In genomic region chr14:52949711-52950409, GRCh38 we compare ENCODE assay signal across 8 cellular contexts. TPM values are rescaled to one million over a fixed set of nuclear protein-coding genes. Genes with fewer than 3 reads are reported as not detected.
DNase-seq lines count a peak whose midpoint lies in the region; ATAC-seq and TF ChIP-seq lines count a peak whose summit lies in the region.

No MANE protein-coding gene starts in this region.

- H3K27me3 Mint-ChIP-seq in activated T-cell treated with anti-CD3 and anti-CD28 coated beads, Interleukin-2, amount 50 U/mL, for 72 hours (ENCODE audit: low read depth) = peaks cover 58% of the 10 kb centered on the region

- WGBS in ovary, 3 donors = 0 to 1% (median 0%) methylated on average over 24 of the region's 24 CpGs

- H3K36me3 ChIP-seq in ovary = no peaks in the 10 kb centered on the region

- no peak for ATAC-seq in activated T-cell treated with anti-CD3 and anti-CD28 coated beads, Interleukin-2, amount 50 U/mL, for 72 hours (replicated peaks in 1 of 2)
- no peak for ATAC-seq in HG03095 (IDR thresholded peaks at IDR 0.05; ENCODE audit: unreplicated experiment)

- no peaks in the 10 kb centered on the region for H3K9me3 ChIP-seq in ovary

- peak; percentile 18 for DNase-seq in AG09309 (ENCODE audit: low read depth)
- no peak for DNase-seq in HFF-Myc (ENCODE audit: extremely low read depth, low read depth)
- peak in 1 of 2 donors; percentile 8 for DNase-seq in activated T-cell treated with anti-CD3 and anti-CD28 coated beads, Interleukin-2, amount 50 U/mL, for 72 hours
- peak; percentile 47 for DNase-seq in glomerular visceral epithelial cell (ENCODE audit: extremely low spot score)
- peak in 2 of 5 donors; percentile 27 to 39 for DNase-seq in ovary
- no peak for DNase-seq in NK-92 treated with Interleukin-12 subunit alpha and Interleukin-12 subunit beta, amount 100 ng/mL, for 24 hours (lab: John Stamatoyannopoulos, UW)
- DNase-seq in activated effector memory CD4-positive, alpha-beta T cell treated with Interleukin-2 at 50 U/mL for 16 hours = no peak

- no peak for TF ChIP-seq CTCF in AG09309 (IDR thresholded peaks at IDR 0.05; ENCODE audit: control insufficient read depth, insufficient read depth, low read depth, low read length, missing control alignments)
- TF ChIP-seq CTCF in HFF-Myc (IDR thresholded peaks at IDR 0.05; ENCODE audit: low read depth, low read length, missing control alignments) = no peak
- no peak for TF ChIP-seq CTCF in ovary (IDR thresholded peaks at IDR 0.05)

- peaks cover 29% of the 10 kb centered on the region for H3K4me1 Mint-ChIP-seq in activated T-cell treated with anti-CD3 and anti-CD28 coated beads, Interleukin-2, amount 50 U/mL, for 72 hours (ENCODE audit: low read depth)

- H3K36me3 Mint-ChIP-seq in activated T-cell treated with anti-CD3 and anti-CD28 coated beads, Interleukin-2, amount 50 U/mL, for 72 hours (ENCODE audit: insufficient read depth in 2 of 2) = peaks cover 3 to 5% of the 10 kb centered on the region in 2 donors

- peak overlapping the region; percentile 95 to 96 for H3K27ac ChIP-seq in ovary

- H3K4me1 ChIP-seq in ovary (ENCODE audit: insufficient read depth) = peaks cover 8% of the 10 kb centered on the region

- intact Hi-C loops in ovary (cut with DNase I) = loop anchor here in 1 of 4 donors (10.0 kb wide), 1 partner anchor 105 kb away; no protein-coding TSS in a partner anchor

- no peak for TF ChIP-seq EP300 in ovary (IDR thresholded peaks at IDR 0.05)

- TF ChIP-seq POLR2A in ovary (IDR thresholded peaks at IDR 0.05) = peak; percentile 52

- peak overlapping the region; percentile 89 to 91 for H3K4me3 Mint-ChIP-seq in activated T-cell treated with anti-CD3 and anti-CD28 coated beads, Interleukin-2, amount 50 U/mL, for 72 hours

- peak overlapping the region; percentile 86 for H3K4me3 ChIP-seq in AG09309 (ENCODE audit: control insufficient read depth, low read depth, low read length)
- H3K4me3 ChIP-seq in HFF-Myc (replicated peaks; ENCODE audit: low read depth, low read length) = peak overlapping the region; percentile 79
- H3K4me3 ChIP-seq in ovary = peak overlapping the region; percentile 76

- H3K9me3 Mint-ChIP-seq in activated T-cell treated with anti-CD3 and anti-CD28 coated beads, Interleukin-2, amount 50 U/mL, for 72 hours = no peaks in the 10 kb centered on the region

- peak overlapping the region; percentile 43 for H3K27ac Mint-ChIP-seq in activated T-cell treated with anti-CD3 and anti-CD28 coated beads, Interleukin-2, amount 50 U/mL, for 72 hours

- no peaks in the 10 kb centered on the region for H3K27me3 ChIP-seq in ovary

RNA-seq across cellular contexts. Expression of gene FERMT2, which starts 1.0 kb away (rescaled TPM):
- 10 to 100 TPM; 12.1 to 18.8 TPM for total RNA-seq in activated T-cell treated with anti-CD3 and anti-CD28 coated beads, Interleukin-2, amount 50 U/mL, for 72 hours
- total RNA-seq in ovary = 100 to 1,000 TPM in 3 of 7 donors, 10 to 100 TPM in 4; 85.0 to 138 (median 98.4) TPM
- 100 to 1,000 TPM in 1 of 2 donors, 10 to 100 TPM in 1; 64.3 to 118 TPM for polyA plus RNA-seq in ovary

Comparison
In these comparisons a context has a peak if more than half of its experiments do, and no peak if none do; other contexts are left out.
1. DNase-seq: peak in AG09309 (single experiment) and glomerular visceral epithelial cell (single experiment); none in HFF-Myc (single experiment), NK-92 treated with Interleukin-12 subunit alpha and Interleukin-12 subunit beta, amount 100 ng/mL, for 24 hours (single experiment) and activated effector memory CD4-positive, alpha-beta T cell treated with Interleukin-2 at 50 U/mL for 16 hours (single experiment).
2. RNA of gene FERMT2, which starts 1.0 kb away (total RNA-seq): 85.0 to 138 TPM in ovary; 12.1 to 18.8 TPM in activated T-cell treated with anti-CD3 and anti-CD28 coated beads, Interleukin-2, amount 50 U/mL, for 72 hours; every median in the first group is over 4 times any median in the second.
3. Peak in every context shown above with its lines, with median percentiles within 50 percentile points of each other: H3K4me3 ChIP-seq.